ENCODE assay signal across 23 cellular contexts in the genomic region with DNA sequence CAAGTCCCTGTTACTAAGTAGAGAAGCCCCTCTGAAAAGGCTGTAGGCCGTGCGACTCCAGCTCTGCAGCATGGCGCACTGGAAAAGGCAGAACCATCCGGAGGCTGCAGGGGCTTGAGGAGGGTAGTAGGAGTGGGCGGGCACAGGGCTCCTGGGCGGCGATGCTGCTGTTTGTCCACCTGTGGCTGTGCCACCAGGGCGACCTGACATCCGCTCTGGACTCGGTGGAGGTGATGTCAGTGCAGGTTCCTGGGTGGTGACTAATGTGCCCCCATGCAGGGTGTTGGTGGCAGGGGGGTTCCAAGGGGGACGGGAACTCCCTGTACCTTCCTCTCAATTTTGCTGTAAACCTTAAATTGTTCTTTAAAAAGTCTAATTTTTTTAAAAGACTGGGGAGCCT. TPM values are rescaled to one million over a fixed set of nuclear protein-coding genes. Genes with fewer than 3 reads are reported as not detected.
DNase-seq lines count a peak whose midpoint lies in the region; ATAC-seq and TF ChIP-seq lines count a peak whose summit lies in the region.
"Had no signal": no experiment of that assay in that cellular context is flagged by ENCODE, and none has a peak within 500 bp of the region (broad histone marks: within the 10 kb centered on the region; RNA-seq: fewer than 3 reads in every experiment).

No MANE protein-coding gene starts in this region.

- H3K27ac Mint-ChIP-seq in activated CD4-positive, alpha-beta memory T cell treated with anti-CD3 and anti-CD28 coated beads, Interleukin-2, amount 10 ng/mL, durations not matched to agents 7 days and 5 days = peak overlapping the region; percentile 16
- H3K27ac Mint-ChIP-seq in activated CD4-positive, alpha-beta memory T cell treated with anti-CD3 and anti-CD28 coated beads for 36 hours = no peak overlapping the region
- 0 out of 2 replicates have a peak overlapping the region, but pooled peaks have one; percentile 24 for H3K27ac Mint-ChIP-seq in HFFc6
- H3K27ac Mint-ChIP-seq in progenitor cell of endocrine pancreas = peak overlapping the region; percentile 56

- CTCF ChIA-PET in activated CD4-positive, alpha-beta memory T cell treated with anti-CD3 and anti-CD28 coated beads, Interleukin-2, amount 10 ng/mL, durations not matched to agents 7 days and 5 days (lab: Charles Lee) = no interaction called here
- CTCF ChIA-PET in activated CD4-positive, alpha-beta memory T cell treated with anti-CD3 and anti-CD28 coated beads for 36 hours (lab: Charles Lee) = no interaction called here

- no peak for DNase-seq in activated CD4-positive, alpha-beta memory T cell treated with anti-CD3 and anti-CD28 coated beads, Interleukin-2, amount 10 ng/mL, durations not matched to agents 7 days and 5 days
- no peak for DNase-seq in activated CD4-positive, alpha-beta memory T cell treated with anti-CD3 and anti-CD28 coated beads for 36 hours
- DNase-seq in HFFc6 (no peak), left colon (no peak), progenitor cell of endocrine pancreas (ENCODE audit: low spot score, unreplicated experiment) (no peak), coronary artery (ENCODE audit: low spot score) (no peak), DMS 273 treated with DMSO at 0.1 percent for 48 hours (lab: John Stamatoyannopoulos, UW) (no peak)
- DNase-seq: activated CD4-positive, alpha-beta T cell treated with anti-CD3 and anti-CD28 coated beads for 36 hours; activated effector memory CD4-positive, alpha-beta T cell treated with Interleukin-2 at 50 U/mL for 16 hours; COR-L47; foreskin keratinocyte; hypothalamus; islet precursor cell; naive thymus-derived CD8-positive, alpha-beta T cell; NCI-H2171 treated with DMSO at 0.1 percent for 48 hours; NCI-H526 treated with DMSO at 0.1 percent for 48 hours; stimulated activated CD4-positive, alpha-beta T cell treated with anti-CD3 and anti-CD28 coated beads, Interleukin-2, amount 100 ng/mL, for 48 hours; SW 1271 had no signal

- H3K4me3 Mint-ChIP-seq in activated CD4-positive, alpha-beta memory T cell treated with anti-CD3 and anti-CD28 coated beads, Interleukin-2, amount 10 ng/mL, durations not matched to agents 7 days and 5 days = no peak overlapping the region
- no peak overlapping the region for H3K4me3 Mint-ChIP-seq in activated CD4-positive, alpha-beta memory T cell treated with anti-CD3 and anti-CD28 coated beads for 36 hours
- H3K4me3 Mint-ChIP-seq in HFFc6 (no peak overlapping the region), progenitor cell of endocrine pancreas (ENCODE audit: low read depth) (no peak overlapping the region)
- H3K4me3 Mint-ChIP-seq: activated CD4-positive, alpha-beta T cell treated with anti-CD3 and anti-CD28 coated beads for 36 hours; IgD-negative memory B cell; naive thymus-derived CD8-positive, alpha-beta T cell had no signal

- peaks cover 5% of the 10 kb centered on the region for H3K9me3 Mint-ChIP-seq in activated CD4-positive, alpha-beta memory T cell treated with anti-CD3 and anti-CD28 coated beads, Interleukin-2, amount 10 ng/mL, durations not matched to agents 7 days and 5 days
- H3K9me3 Mint-ChIP-seq in activated CD4-positive, alpha-beta memory T cell treated with anti-CD3 and anti-CD28 coated beads for 36 hours = peaks cover 4% of the 10 kb centered on the region
- H3K9me3 Mint-ChIP-seq in HFFc6 = peaks cover 46% of the 10 kb centered on the region
- peaks cover 7% of the 10 kb centered on the region for H3K9me3 Mint-ChIP-seq in progenitor cell of endocrine pancreas (ENCODE audit: low read depth)
- H3K9me3 Mint-ChIP-seq: IgD-negative memory B cell had no signal

- TF ChIP-seq CTCF in HFFc6 (IDR thresholded peaks at IDR 0.05) (no peak), progenitor cell of endocrine pancreas (IDR thresholded peaks at IDR 0.05; ENCODE audit: unreplicated experiment) (no peak), coronary artery (IDR thresholded peaks at IDR 0.05) (no peak)

- H3K4me1 Mint-ChIP-seq in activated CD4-positive, alpha-beta memory T cell treated with anti-CD3 and anti-CD28 coated beads, Interleukin-2, amount 10 ng/mL, durations not matched to agents 7 days and 5 days = peaks cover 26% of the 10 kb centered on the region
- peaks cover 31% of the 10 kb centered on the region for H3K4me1 Mint-ChIP-seq in activated CD4-positive, alpha-beta memory T cell treated with anti-CD3 and anti-CD28 coated beads for 36 hours (ENCODE audit: low read depth)
- peaks cover 7% of the 10 kb centered on the region; the same call in 1 of the 2 replicates for H3K4me1 Mint-ChIP-seq in HFFc6 (ENCODE audit: low read depth)
- peaks cover 10% of the 10 kb centered on the region for H3K4me1 Mint-ChIP-seq in progenitor cell of endocrine pancreas (ENCODE audit: low read depth)

- no peak overlapping the region for H3K27ac ChIP-seq in coronary artery
- H3K27ac ChIP-seq: breast epithelium, epithelial cell of prostate, foreskin keratinocyte, skin epidermis had no signal

- intact Hi-C loops in activated CD4-positive, alpha-beta memory T cell treated with anti-CD3 and anti-CD28 coated beads for 36 hours (cut with micrococcal nuclease) = no loop called here
- intact Hi-C loops in left colon (cut with DNase I, micrococcal nuclease) = no loop called here

- H3K27me3 Mint-ChIP-seq in activated CD4-positive, alpha-beta memory T cell treated with anti-CD3 and anti-CD28 coated beads, Interleukin-2, amount 10 ng/mL, durations not matched to agents 7 days and 5 days = no peaks in the 10 kb centered on the region
- H3K27me3 Mint-ChIP-seq in activated CD4-positive, alpha-beta memory T cell treated with anti-CD3 and anti-CD28 coated beads for 36 hours = no peaks in the 10 kb centered on the region
- H3K27me3 Mint-ChIP-seq in HFFc6 (ENCODE audit: insufficient read depth) = peaks cover 19% of the 10 kb centered on the region
- H3K27me3 Mint-ChIP-seq in progenitor cell of endocrine pancreas = no peaks in the 10 kb centered on the region
- H3K27me3 Mint-ChIP-seq: activated CD4-positive, alpha-beta T cell treated with anti-CD3 and anti-CD28 coated beads for 36 hours; IgD-negative memory B cell; naive thymus-derived CD8-positive, alpha-beta T cell had no signal

- H3K36me3 Mint-ChIP-seq in activated CD4-positive, alpha-beta memory T cell treated with anti-CD3 and anti-CD28 coated beads, Interleukin-2, amount 10 ng/mL, durations not matched to agents 7 days and 5 days (ENCODE audit: low read depth) = peaks cover 62% of the 10 kb centered on the region
- H3K36me3 Mint-ChIP-seq in activated CD4-positive, alpha-beta memory T cell treated with anti-CD3 and anti-CD28 coated beads for 36 hours = peaks cover 39% of the 10 kb centered on the region
- H3K36me3 Mint-ChIP-seq in HFFc6 (ENCODE audit: low read depth) (peaks cover 78% of the 10 kb centered on the region), progenitor cell of endocrine pancreas (ENCODE audit: insufficient read depth) (peaks cover 50% of the 10 kb centered on the region)

- no peak overlapping the region for H3K4me3 ChIP-seq in coronary artery
- H3K4me3 ChIP-seq: breast epithelium, skin epidermis had no signal

- POLR2A ChIA-PET in activated CD4-positive, alpha-beta memory T cell treated with anti-CD3 and anti-CD28 coated beads, Interleukin-2, amount 10 ng/mL, durations not matched to agents 7 days and 5 days (lab: Charles Lee) = no interaction called here
- POLR2A ChIA-PET in activated CD4-positive, alpha-beta memory T cell treated with anti-CD3 and anti-CD28 coated beads for 36 hours (lab: Charles Lee) = no interaction called here

- ATAC-seq in left colon (peak; percentile 8), HG02642 (IDR thresholded peaks at IDR 0.05; ENCODE audit: poor library complexity, unreplicated experiment) (no peak)
- ATAC-seq: activated CD4-positive, alpha-beta T cell treated with anti-CD3 and anti-CD28 coated beads for 36 hours; foreskin keratinocyte; naive thymus-derived CD8-positive, alpha-beta T cell had no signal

RNA-seq across cellular contexts. Expression of gene PCGF3, which starts 58.3 kb away (rescaled TPM):
- 10 to 100 TPM; 51.5 to 52.1 TPM for total RNA-seq in activated CD4-positive, alpha-beta memory T cell treated with anti-CD3 and anti-CD28 coated beads, Interleukin-2, amount 10 ng/mL, durations not matched to agents 7 days and 5 days
- total RNA-seq in activated CD4-positive, alpha-beta memory T cell treated with anti-CD3 and anti-CD28 coated beads for 36 hours = 10 to 100 TPM; 27.8 to 29.3 TPM
- 10 to 100 TPM; 28.5 to 34.5 (median 30.2) TPM for total RNA-seq in HFFc6 (2021; fragmentation: NEBNext Ultra II Directional; extraction: Animal tissue kit (Norgen Biotek cat#: 25700))
- total RNA-seq in left colon = 10 to 100 TPM; 46.9 to 51.9 TPM
- total RNA-seq in progenitor cell of endocrine pancreas = 79.8 and 87.9 TPM in 2 replicates
